In the genomic region with DNA sequence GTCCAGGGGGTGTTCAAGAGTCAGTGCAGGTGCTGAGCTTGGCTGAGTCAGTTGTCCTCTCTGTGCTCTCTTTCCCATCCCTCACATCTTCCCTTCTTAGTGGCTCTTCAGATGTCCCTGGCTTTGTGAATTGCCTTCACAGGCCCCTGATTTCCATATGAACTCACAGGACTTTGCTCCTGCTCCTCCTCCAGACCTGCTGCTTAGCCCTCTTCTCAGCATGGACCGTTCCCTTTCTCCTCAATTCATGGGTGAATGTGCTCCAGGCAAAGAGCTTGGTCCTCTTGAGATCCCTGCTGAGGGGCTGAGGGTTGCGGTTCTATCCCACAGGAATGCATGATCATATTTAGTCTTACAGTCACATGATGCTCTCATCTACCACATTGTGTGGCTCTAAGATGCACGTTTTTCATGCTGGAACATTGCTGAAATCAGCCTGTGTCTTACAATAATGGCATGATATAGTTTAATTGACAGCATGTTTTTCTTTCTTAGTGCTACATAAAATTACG, we compare ENCODE assay signal across 16 cellular contexts. TPM values are rescaled to one million over a fixed set of nuclear protein-coding genes. Genes with fewer than 3 reads are reported as not detected.
DNase-seq lines count a peak whose midpoint lies in the region; ATAC-seq, FAIRE-seq and TF ChIP-seq lines count a peak whose summit lies in the region.
"Had no signal": no experiment of that assay in that cellular context is flagged by ENCODE, and none has a peak within 500 bp of the region (broad histone marks: within the 10 kb centered on the region; RNA-seq: fewer than 3 reads in every experiment).

No MANE protein-coding gene starts in this region.

- TF ChIP-seq CTCF in K562 (IDR thresholded peaks at IDR 0.05 in 2 of 3, conservative IDR thresholded peaks at IDR 0.05 in 1 of 3; ENCODE audit: insufficient read depth in 2 of 3, low read depth in 1 of 3, low read length in 3 of 3), result no peak
- TF ChIP-seq CTCF in kidney (IDR thresholded peaks at IDR 0.05; ENCODE audit: borderline replicate concordance, extremely low read depth, insufficient read depth), result no peak

- H3K9me1 ChIP-seq in K562 (ENCODE audit: control insufficient read depth, insufficient read depth, low read length), result no peaks in the 10 kb centered on the region

- intact Hi-C loops in K562 (cut with micrococcal nuclease) (no loop called here), kidney (cut with DNase I) (no loop called here)

- TF ChIP-seq EP300 in K562 (IDR thresholded peaks at IDR 0.05; ENCODE audit: low read length), result no peak

- no peak for TF ChIP-seq RAD21 in K562 (CRISPR knock-in tag; conservative IDR thresholded peaks at IDR 0.05 in 1 of 2, IDR thresholded peaks at IDR 0.05 in 1 of 2)

- CTCF ChIA-PET in K562 (lab: Yijun Ruan, JAX; ENCODE audit: low intra/inter-chr PET ratio), result no interaction called here

- no TSS peak for BruUV-seq in K562 (replicated peaks; lab: Mats Ljungman, UMichigan)

- WGBS in K562 (ENCODE audit: insufficient coverage, low coverage, missing lambda C conversion rate), result 1% methylated on average over 4 of the region's 4 CpGs

- no peaks in the 10 kb centered on the region for H3K27me3 ChIP-seq in K562 (ENCODE audit: control insufficient read depth in 2 of 2, insufficient read depth in 2 of 2, low read length in 2 of 2)
- H3K27me3 ChIP-seq: gastroesophageal sphincter had no signal

- POLR2A ChIA-PET in K562 (lab: Yijun Ruan, JAX), result no interaction called here

- H3K27ac ChIP-seq in K562 (ENCODE audit: extremely low read depth, low read depth, low read length) (no peak overlapping the region), kidney (ENCODE audit: low read depth in 2 of 2, low read length in 2 of 2) (no peak overlapping the region)
- H3K27ac ChIP-seq: gastroesophageal sphincter had no signal

- H3K9ac ChIP-seq in K562 (ENCODE audit: insufficient read depth in 1 of 2, low read depth in 2 of 2, low read length in 2 of 2), result no peak overlapping the region
- H3K9ac ChIP-seq in kidney (ENCODE audit: low read length in 2 of 2), result no peak overlapping the region

- no peaks in the 10 kb centered on the region for H3K4me1 ChIP-seq in K562 (replicated peaks in 1 of 2; ENCODE audit: control insufficient read depth in 2 of 2, insufficient read depth in 2 of 2, low read length in 2 of 2)
- H3K4me1 ChIP-seq in kidney (ENCODE audit: control insufficient read depth in 1 of 2, insufficient read depth in 1 of 2, low read depth in 1 of 2, low read length in 2 of 2), result no peaks in the 10 kb centered on the region
- H3K4me1 ChIP-seq: gastroesophageal sphincter had no signal

- H3K36me3 ChIP-seq in K562 (ENCODE audit: control insufficient read depth, insufficient read depth, low read length) (no peaks in the 10 kb centered on the region), kidney (ENCODE audit: control insufficient read depth in 1 of 2, insufficient read depth in 2 of 2, low read length in 2 of 2) (no peaks in the 10 kb centered on the region)
- H3K36me3 ChIP-seq: gastroesophageal sphincter had no signal

- H3K79me2 ChIP-seq in K562 (ENCODE audit: control insufficient read depth, insufficient read depth, low read length), result no peaks in the 10 kb centered on the region

- H2AFZ ChIP-seq in K562 (ENCODE audit: low read depth, low read length), result no peak overlapping the region

- in situ Hi-C loops in K562 (cut with MboI), result no loop called here

- FAIRE-seq in K562 (lab: Jason Lieb, UNC) (no peak), kidney (lab: Jason Lieb, UNC) (no peak)

- no peaks in the 10 kb centered on the region for H4K20me1 ChIP-seq in K562 (replicated peaks; ENCODE audit: control insufficient read depth, insufficient read depth, low read length)

- no peak overlapping the region for H3K4me3 ChIP-seq in K562
- H3K4me3 ChIP-seq in kidney (ENCODE audit: low read length in 2 of 2), result no peak overlapping the region
- H3K4me3 ChIP-seq: gastroesophageal sphincter had no signal

- ATAC-seq in HG02981 (IDR thresholded peaks at IDR 0.05; ENCODE audit: unreplicated experiment), result peak; percentile 5
- ATAC-seq in K562, result no peak
- ATAC-seq in GM21390 (IDR thresholded peaks at IDR 0.05; ENCODE audit: unreplicated experiment), result no peak
- ATAC-seq in HG03342 (IDR thresholded peaks at IDR 0.05; ENCODE audit: unreplicated experiment), result no peak
- ATAC-seq: gastroesophageal sphincter had no signal

- no peak overlapping the region for H3K4me2 ChIP-seq in K562 (ENCODE audit: insufficient read depth, low read length)

- DNase-seq in Daoy (ENCODE audit: low read depth) (peak; percentile 64), NCI-H2196 treated with DMSO at 0.1 percent for 48 hours (lab: John Stamatoyannopoulos, UW; ENCODE audit: unreplicated experiment) (peak; percentile 69), K562 (ENCODE audit: extremely low read depth in 1 of 4, low spot score in 3 of 4) (no peak), kidney (no peak), D341Med (ENCODE audit: low spot score) (no peak)
- DNase-seq: activated gamma-delta T cell treated with Interleukin-2 at 50 U/mL for 16 hours; CD4-positive, alpha-beta T cell; Karpas-422; NCI-H2171 treated with DMSO at 0.1 percent for 48 hours; stimulated activated CD4-positive, alpha-beta T cell treated with anti-CD3 and anti-CD28 coated beads, Interleukin-1b, Interleukin-23, amount 100 ng/mL, for 48 hours; stimulated activated naive CD8-positive, alpha-beta T cell treated with anti-CD3 and anti-CD28 coated beads, Interleukin-15, amount 100 ng/mL, for 72 hours; trophoblast cell had no signal

- H3K9me3 ChIP-seq in K562 (replicated peaks; ENCODE audit: control insufficient read depth, insufficient read depth, low read depth, low read length) (no peaks in the 10 kb centered on the region), kidney (ENCODE audit: control insufficient read depth in 1 of 2, low read length in 2 of 2) (no peaks in the 10 kb centered on the region)
- H3K9me3 ChIP-seq: gastroesophageal sphincter had no signal

- TF ChIP-seq POLR2A in K562 (conservative IDR thresholded peaks at IDR 0.05), result no peak

TF ChIP-seq in K562, 482 proteins besides CTCF, POLR2A, EP300 and RAD21:
- TF ChIP-seq USF2 (CRISPR knock-in tag; IDR thresholded peaks at IDR 0.05), result 0 out of 2 replicates have a peak, but pooled peaks have one; percentile 2
- no peak for TF ChIP-seq ZC3H4 (CRISPR knock-in tag; IDR thresholded peaks at IDR 0.05; ENCODE audit: borderline replicate concordance)

RNA-seq across cellular contexts. Expression of gene CACNA1E, which starts 30.5 kb away (rescaled TPM):
- under 0.01 TPM in 1 of 2 replicates, not detected in the other for total RNA-seq in Daoy (2014; rRNA removed; shearing (Covaris generic))
- not detected in 2 replicates for total RNA-seq in K562 (2011; cell fraction: chromatin; rRNA removed; ENCODE audit: low replicate concordance)
- total RNA-seq in K562 (2011; cell fraction: nucleolus; rRNA removed), result not detected in 2 replicates
- not detected in 2 replicates for total RNA-seq in K562 (2011; cell fraction: nucleoplasm; rRNA removed)
- total RNA-seq in K562 (2014; rRNA removed) (not detected in 2 replicates), K562 (2014; rRNA removed; fragmentation: Illumina TruSeq; extraction: Trizol) (not detected in 2 replicates), K562 (2015; rRNA removed; fragmentation: Illumina TruSeq; extraction: Trizol) (under 0.01 TPM in 1 of 2 replicates, not detected in the other), K562 (2021) (0.04 and 0.07 TPM in 2 replicates), kidney (0.19 TPM)
- polyA plus RNA-seq in K562 (2011; rRNA removed) (not detected in 2 replicates), K562 (2014; fragmentation: Illumina TruSeq; extraction: Trizol) (not detected in 2 replicates), K562 (2014; fragmentation: Nextera tagmentation; extraction: Ambion mirVana) (not detected), K562 (2014; rRNA removed) (not detected in 2 replicates), kidney (ENCODE audit: insufficient read depth, low read depth, low replicate concordance) (0.19 TPM)
- not detected in 2 replicates for polyA plus RNA-seq in K562 (2011; cell fraction: cytosol; rRNA removed)
- polyA plus RNA-seq in K562 (2011; cell fraction: nucleus; rRNA removed), result 0.04 TPM in 1 of 2 replicates, not detected in the other
- 0.01 and 0.04 TPM in 2 replicates for polyA plus RNA-seq in K562 (2012)
- not detected in 2 replicates for polyA minus RNA-seq in K562 (2011; rRNA and poly(A)+ RNA removed)
- not detected in 2 replicates for polyA minus RNA-seq in K562 (2011; cell fraction: cytosol; rRNA and poly(A)+ RNA removed)
- under 0.01 TPM in 1 of 2 replicates, not detected in the other for polyA minus RNA-seq in K562 (2011; cell fraction: nucleus; rRNA and poly(A)+ RNA removed)
- total RNA-seq: CD4-positive, alpha-beta T cell had no signal

Comparison
In these comparisons a context has a peak if more than half of its experiments do, and no peak if none do; other contexts are left out.
1. DNase-seq: peak in Daoy (single experiment) and NCI-H2196 treated with DMSO at 0.1 percent for 48 hours (single experiment); none in K562 (0 of 4), kidney (single experiment) and D341Med (single experiment).